21 cellular contexts compared by ENCODE assay signal in genomic region chr21:45328198-45329087, GRCh38. TPM values are rescaled to one million over a fixed set of nuclear protein-coding genes. Genes with fewer than 3 reads are reported as not detected.
A peak's percentile ranks its signal among the peaks of the same experiment; 100 is the strongest.
DNase-seq lines count a peak whose midpoint lies in the region; TF ChIP-seq lines count a peak whose summit lies in the region.
"Had no signal": no experiment of that assay in that cellular context is flagged by ENCODE, and none has a peak within 500 bp of the region (broad histone marks: within the 10 kb centered on the region; RNA-seq: fewer than 3 reads in every experiment).

No MANE protein-coding gene starts in this region.

- H2BK15ac ChIP-seq in mesendoderm (replicated peaks; ENCODE audit: low read depth), result no peak overlapping the region

- no peak overlapping the region for H3K4ac ChIP-seq in mesendoderm (ENCODE audit: low read depth, low read length)

- no peak overlapping the region for H2AK5ac ChIP-seq in mesendoderm (ENCODE audit: low read length)

- no peak overlapping the region for H3K18ac ChIP-seq in mesendoderm (ENCODE audit: low read length)

- peaks cover 71% of the 10 kb centered on the region for H3K4me1 Mint-ChIP-seq in chondrocyte (ENCODE audit: low read depth)

- intact Hi-C loops in tibial artery (cut with DNase I; ENCODE audit: low total_unique reads), result no loop called here

- no peak overlapping the region for H3K23ac ChIP-seq in mesendoderm (ENCODE audit: low read length)

- H3K27ac ChIP-seq in mesendoderm (ENCODE audit: low read depth, low read length), result no peak overlapping the region
- H3K27ac ChIP-seq in tibial artery, result peak overlapping the region; percentile 52 to 62
- H3K27ac ChIP-seq: coronary artery, gastrocnemius medialis, vagina had no signal

- H3K4me2 ChIP-seq in mesendoderm (ENCODE audit: low read length), result no peak overlapping the region

- H4K5ac ChIP-seq in mesendoderm (ENCODE audit: low read length), result no peak overlapping the region

- no peak overlapping the region for H2BK5ac ChIP-seq in mesendoderm (ENCODE audit: low read length)

- H3K56ac ChIP-seq in mesendoderm (ENCODE audit: low read length), result peak overlapping the region; percentile 30

- peak; percentile 9 for DNase-seq in activated CD8-positive, alpha-beta memory T cell treated with anti-CD3 and anti-CD28 coated beads, Interleukin-2, amount 50 U/mL, for 4 hours
- DNase-seq in activated CD8-positive, alpha-beta memory T cell treated with anti-CD3 and anti-CD28 coated beads for 24 hours, result no peak
- DNase-seq in chondrocyte (ENCODE audit: low spot score) (peak; percentile 92), mesendoderm (no peak), tibial artery (peak in 1 of 2 donors; percentile 69), NCI-H1436 (lab: John Stamatoyannopoulos, UW) (no peak), GM19238 (ENCODE audit: insufficient read length, low spot score) (no peak), NCI-H2171 (lab: John Stamatoyannopoulos, UW) (no peak)
- DNase-seq: activated CD4-positive, alpha-beta T cell treated with anti-CD3 and anti-CD28 coated beads for 36 hours; activated gamma-delta T cell treated with Interleukin-2 at 50 U/mL for 16 hours; CD4-positive, alpha-beta T cell; EL; gastrocnemius medialis; NCI-H1048; NCI-H2171 treated with DMSO at 0.1 percent for 48 hours; stimulated activated CD4-positive, alpha-beta T cell treated with anti-CD3 and anti-CD28 coated beads, Interleukin-12 subunit alpha, Interleukin-12 subunit beta, amount 100 ng/mL, for 4 hours had no signal

- no peaks in the 10 kb centered on the region for H3K36me3 Mint-ChIP-seq in chondrocyte (ENCODE audit: low read depth)
- H3K36me3 Mint-ChIP-seq: IgD-negative memory B cell; stimulated activated memory B cell treated with anti-CD40 and anti-IgM and Interleukin-4, amounts not matched to agents 10 μg/mL and 1 μg/mL and 100 μg/mL, for 72 hours had no signal

- no peaks in the 10 kb centered on the region for H3K9me3 Mint-ChIP-seq in chondrocyte (ENCODE audit: low read depth)
- H3K9me3 Mint-ChIP-seq: CD4-positive, alpha-beta T cell; IgD-negative memory B cell; stimulated activated memory B cell treated with anti-CD40 and anti-IgM and Interleukin-4, amounts not matched to agents 10 μg/mL and 1 μg/mL and 100 μg/mL, for 72 hours had no signal

- no peak overlapping the region for H2BK120ac ChIP-seq in mesendoderm (ENCODE audit: low read depth, low read length)

- no peak overlapping the region for H4K8ac ChIP-seq in mesendoderm (ENCODE audit: low read depth, low read length)

- H3K4me1 ChIP-seq in mesendoderm (ENCODE audit: control insufficient read depth, low read depth, low read length) (peaks cover 10% of the 10 kb centered on the region), tibial artery (peaks cover 0 to 51% (median 29%) of the 10 kb centered on the region in 4 donors)
- H3K4me1 ChIP-seq: gastrocnemius medialis had no signal

- WGBS in mesendoderm (ENCODE audit: extremely low coverage, insufficient coverage, low lambda C conversion rate), result no CpG with 5 or more reads among the region's 43 CpGs

- H3K79me2 ChIP-seq in mesendoderm (ENCODE audit: control insufficient read depth, insufficient read depth, low read length), result no peaks in the 10 kb centered on the region

- H3K4me3 Mint-ChIP-seq in chondrocyte (ENCODE audit: unreplicated experiment), result no peak overlapping the region
- H3K4me3 Mint-ChIP-seq: activated CD4-positive, alpha-beta T cell treated with anti-CD3 and anti-CD28 coated beads for 36 hours; CD4-positive, alpha-beta T cell; IgD-negative memory B cell; stimulated activated memory B cell treated with anti-CD40 and anti-IgM and Interleukin-4, amounts not matched to agents 10 μg/mL and 1 μg/mL and 100 μg/mL, for 72 hours had no signal

- no peaks in the 10 kb centered on the region for H3K27me3 Mint-ChIP-seq in chondrocyte (ENCODE audit: low read depth)
- H3K27me3 Mint-ChIP-seq: activated CD4-positive, alpha-beta T cell treated with anti-CD3 and anti-CD28 coated beads for 36 hours; CD4-positive, alpha-beta T cell had no signal

- H3K79me1 ChIP-seq in mesendoderm (ENCODE audit: low read length), result no peaks in the 10 kb centered on the region

- H3K36me3 ChIP-seq in mesendoderm (ENCODE audit: control insufficient read depth, insufficient read depth, low read length) (no peaks in the 10 kb centered on the region), tibial artery (no peaks in the 10 kb centered on the region)
- H3K36me3 ChIP-seq: ascending aorta, gastrocnemius medialis, vagina had no signal

- peak overlapping the region; percentile 98 for H3K27ac Mint-ChIP-seq in chondrocyte (ENCODE audit: unreplicated experiment)
- H3K27ac Mint-ChIP-seq: activated CD4-positive, alpha-beta T cell treated with anti-CD3 and anti-CD28 coated beads for 36 hours; CD4-positive, alpha-beta T cell; IgD-negative memory B cell; stimulated activated memory B cell treated with anti-CD40 and anti-IgM and Interleukin-4, amounts not matched to agents 10 μg/mL and 1 μg/mL and 100 μg/mL, for 72 hours had no signal

- no peak overlapping the region for H3K9ac ChIP-seq in mesendoderm (ENCODE audit: low read length)

- H3K27me3 ChIP-seq in mesendoderm (ENCODE audit: insufficient read depth, low read length, poor library complexity) (no peaks in the 10 kb centered on the region), tibial artery (no peaks in the 10 kb centered on the region)
- H3K27me3 ChIP-seq: ascending aorta, vagina had no signal

- TF ChIP-seq CTCF in chondrocyte (IDR thresholded peaks at IDR 0.05), result no peak
- TF ChIP-seq CTCF in tibial artery (IDR thresholded peaks at IDR 0.05), result no peak

- no peak overlapping the region for H3K4me3 ChIP-seq in mesendoderm (ENCODE audit: low read length)
- H3K4me3 ChIP-seq in tibial artery, result no peak overlapping the region
- H3K4me3 ChIP-seq: ascending aorta, coronary artery, gastrocnemius medialis, vagina had no signal

- H3K9me3 ChIP-seq in tibial artery, result no peaks in the 10 kb centered on the region
- H3K9me3 ChIP-seq: ascending aorta, gastrocnemius medialis, vagina had no signal

RNA-seq across cellular contexts. Expression of gene POFUT2, which starts 40.7 kb away (rescaled TPM):
- total RNA-seq in chondrocyte, result 59.9 to 73.6 TPM (median 72.4 TPM) in 3 replicates
- 17.3 TPM for polyA plus RNA-seq in mesendoderm (2013, experiment 1 of 2)
- 17.4 TPM for polyA plus RNA-seq in mesendoderm (2013, experiment 2 of 2)

Comparison
In these comparisons a context has a peak if more than half of its experiments do, and no peak if none do; other contexts are left out.
1. DNase-seq: peak in activated CD8-positive, alpha-beta memory T cell treated with anti-CD3 and anti-CD28 coated beads, Interleukin-2, amount 50 U/mL, for 4 hours (single experiment) and chondrocyte (single experiment); none in activated CD8-positive, alpha-beta memory T cell treated with anti-CD3 and anti-CD28 coated beads for 24 hours (single experiment), mesendoderm (single experiment), NCI-H1436 (single experiment), GM19238 (single experiment) and NCI-H2171 (single experiment).